ENCODE assay signal across 1 cellular context in the genomic region with DNA sequence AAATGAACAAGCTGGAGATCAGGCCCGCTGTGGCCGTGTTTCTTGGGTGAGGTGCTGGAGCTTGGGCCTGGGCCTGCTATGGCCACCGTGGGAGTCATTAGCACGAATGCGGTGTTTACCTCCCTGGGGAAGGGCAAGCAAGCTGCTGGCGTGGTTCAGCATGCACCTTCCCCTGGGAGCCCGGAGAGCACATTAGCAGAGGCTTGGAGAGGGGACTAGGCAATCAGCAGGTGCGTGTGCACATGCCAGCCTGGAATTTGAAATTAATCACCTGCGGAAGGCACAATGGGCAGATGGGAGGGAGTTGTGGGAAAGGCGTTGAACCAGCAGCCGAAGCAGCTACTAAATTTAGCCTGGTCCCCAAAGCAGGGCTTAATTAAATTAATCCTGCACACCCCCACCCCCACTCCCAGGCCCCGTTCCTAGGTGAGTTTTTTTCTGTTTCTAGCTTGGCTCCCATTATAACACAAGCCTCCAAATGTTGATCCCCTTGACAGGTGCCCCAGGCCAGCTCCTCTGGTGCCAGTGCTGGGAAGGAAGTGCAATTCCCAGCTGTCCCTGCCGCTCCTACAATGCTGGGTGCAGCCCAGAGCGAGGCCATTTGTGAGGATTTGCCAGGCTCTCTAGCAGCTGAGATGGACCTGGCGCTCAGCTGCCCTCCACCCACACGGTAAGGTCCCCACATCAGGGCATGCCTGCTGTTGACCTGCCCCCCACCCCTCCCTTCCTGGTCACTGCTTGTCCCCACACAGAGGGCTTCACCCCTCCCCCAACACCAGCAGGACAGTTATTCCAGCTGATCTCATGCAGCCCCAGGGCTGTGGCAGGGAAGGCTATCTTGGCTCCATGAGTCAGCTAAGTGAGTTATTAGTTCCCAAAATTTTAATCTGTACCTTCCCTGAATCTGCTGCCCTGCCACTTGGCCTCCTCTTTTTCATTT.
TF ChIP-seq lines count a peak whose summit lies in the region.

No MANE protein-coding gene starts in this region.

TF ChIP-seq in WTC11, 78 proteins besides CTCF, POLR2A, EP300 and RAD21 (continued from another document):
- TF ChIP-seq, protein P1, sequence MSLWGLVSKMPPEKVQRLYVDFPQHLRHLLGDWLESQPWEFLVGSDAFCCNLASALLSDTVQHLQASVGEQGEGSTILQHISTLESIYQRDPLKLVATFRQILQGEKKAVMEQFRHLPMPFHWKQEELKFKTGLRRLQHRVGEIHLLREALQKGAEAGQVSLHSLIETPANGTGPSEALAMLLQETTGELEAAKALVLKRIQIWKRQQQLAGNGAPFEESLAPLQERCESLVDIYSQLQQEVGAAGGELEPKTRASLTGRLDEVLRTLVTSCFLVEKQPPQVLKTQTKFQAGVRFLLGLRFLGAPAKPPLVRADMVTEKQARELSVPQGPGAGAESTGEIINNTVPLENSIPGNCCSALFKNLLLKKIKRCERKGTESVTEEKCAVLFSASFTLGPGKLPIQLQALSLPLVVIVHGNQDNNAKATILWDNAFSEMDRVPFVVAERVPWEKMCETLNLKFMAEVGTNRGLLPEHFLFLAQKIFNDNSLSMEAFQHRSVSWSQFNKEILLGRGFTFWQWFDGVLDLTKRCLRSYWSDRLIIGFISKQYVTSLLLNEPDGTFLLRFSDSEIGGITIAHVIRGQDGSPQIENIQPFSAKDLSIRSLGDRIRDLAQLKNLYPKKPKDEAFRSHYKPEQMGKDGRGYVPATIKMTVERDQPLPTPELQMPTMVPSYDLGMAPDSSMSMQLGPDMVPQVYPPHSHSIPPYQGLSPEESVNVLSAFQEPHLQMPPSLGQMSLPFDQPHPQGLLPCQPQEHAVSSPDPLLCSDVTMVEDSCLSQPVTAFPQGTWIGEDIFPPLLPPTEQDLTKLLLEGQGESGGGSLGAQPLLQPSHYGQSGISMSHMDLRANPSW (CRISPR knock-in tag; conservative IDR thresholded peaks at IDR 0.05; ENCODE audit: low read depth): no peak
- TF ChIP-seq, protein P2, sequence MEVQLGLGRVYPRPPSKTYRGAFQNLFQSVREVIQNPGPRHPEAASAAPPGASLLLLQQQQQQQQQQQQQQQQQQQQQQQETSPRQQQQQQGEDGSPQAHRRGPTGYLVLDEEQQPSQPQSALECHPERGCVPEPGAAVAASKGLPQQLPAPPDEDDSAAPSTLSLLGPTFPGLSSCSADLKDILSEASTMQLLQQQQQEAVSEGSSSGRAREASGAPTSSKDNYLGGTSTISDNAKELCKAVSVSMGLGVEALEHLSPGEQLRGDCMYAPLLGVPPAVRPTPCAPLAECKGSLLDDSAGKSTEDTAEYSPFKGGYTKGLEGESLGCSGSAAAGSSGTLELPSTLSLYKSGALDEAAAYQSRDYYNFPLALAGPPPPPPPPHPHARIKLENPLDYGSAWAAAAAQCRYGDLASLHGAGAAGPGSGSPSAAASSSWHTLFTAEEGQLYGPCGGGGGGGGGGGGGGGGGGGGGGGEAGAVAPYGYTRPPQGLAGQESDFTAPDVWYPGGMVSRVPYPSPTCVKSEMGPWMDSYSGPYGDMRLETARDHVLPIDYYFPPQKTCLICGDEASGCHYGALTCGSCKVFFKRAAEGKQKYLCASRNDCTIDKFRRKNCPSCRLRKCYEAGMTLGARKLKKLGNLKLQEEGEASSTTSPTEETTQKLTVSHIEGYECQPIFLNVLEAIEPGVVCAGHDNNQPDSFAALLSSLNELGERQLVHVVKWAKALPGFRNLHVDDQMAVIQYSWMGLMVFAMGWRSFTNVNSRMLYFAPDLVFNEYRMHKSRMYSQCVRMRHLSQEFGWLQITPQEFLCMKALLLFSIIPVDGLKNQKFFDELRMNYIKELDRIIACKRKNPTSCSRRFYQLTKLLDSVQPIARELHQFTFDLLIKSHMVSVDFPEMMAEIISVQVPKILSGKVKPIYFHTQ (CRISPR knock-in tag; IDR thresholded peaks at IDR 0.05): no peak
- TF ChIP-seq CBFB (CRISPR knock-in tag; IDR thresholded peaks at IDR 0.05; ENCODE audit: low read depth): no peak
- TF ChIP-seq GABPB1 (CRISPR knock-in tag; IDR thresholded peaks at IDR 0.05): no peak
- TF ChIP-seq FOXP1 (CRISPR knock-in tag; IDR thresholded peaks at IDR 0.05; ENCODE audit: borderline replicate concordance): no peak
- no peak for TF ChIP-seq TEAD4 (CRISPR knock-in tag; IDR thresholded peaks at IDR 0.05)
- no peak for TF ChIP-seq KAT7 (CRISPR knock-in tag; IDR thresholded peaks at IDR 0.05; ENCODE audit: borderline replicate concordance)
- no peak for TF ChIP-seq ZNF138 (CRISPR knock-in tag; conservative IDR thresholded peaks at IDR 0.05)
- TF ChIP-seq SP1 (CRISPR knock-in tag; conservative IDR thresholded peaks at IDR 0.05): no peak
- TF ChIP-seq, protein P3, sequence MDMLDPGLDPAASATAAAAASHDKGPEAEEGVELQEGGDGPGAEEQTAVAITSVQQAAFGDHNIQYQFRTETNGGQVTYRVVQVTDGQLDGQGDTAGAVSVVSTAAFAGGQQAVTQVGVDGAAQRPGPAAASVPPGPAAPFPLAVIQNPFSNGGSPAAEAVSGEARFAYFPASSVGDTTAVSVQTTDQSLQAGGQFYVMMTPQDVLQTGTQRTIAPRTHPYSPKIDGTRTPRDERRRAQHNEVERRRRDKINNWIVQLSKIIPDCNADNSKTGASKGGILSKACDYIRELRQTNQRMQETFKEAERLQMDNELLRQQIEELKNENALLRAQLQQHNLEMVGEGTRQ (CRISPR knock-in tag; IDR thresholded peaks at IDR 0.05): no peak
- TF ChIP-seq SOX15 (CRISPR knock-in tag; IDR thresholded peaks at IDR 0.05): no peak
- TF ChIP-seq TEAD1 (CRISPR knock-in tag; IDR thresholded peaks at IDR 0.05): no peak
- TF ChIP-seq, protein P4, sequence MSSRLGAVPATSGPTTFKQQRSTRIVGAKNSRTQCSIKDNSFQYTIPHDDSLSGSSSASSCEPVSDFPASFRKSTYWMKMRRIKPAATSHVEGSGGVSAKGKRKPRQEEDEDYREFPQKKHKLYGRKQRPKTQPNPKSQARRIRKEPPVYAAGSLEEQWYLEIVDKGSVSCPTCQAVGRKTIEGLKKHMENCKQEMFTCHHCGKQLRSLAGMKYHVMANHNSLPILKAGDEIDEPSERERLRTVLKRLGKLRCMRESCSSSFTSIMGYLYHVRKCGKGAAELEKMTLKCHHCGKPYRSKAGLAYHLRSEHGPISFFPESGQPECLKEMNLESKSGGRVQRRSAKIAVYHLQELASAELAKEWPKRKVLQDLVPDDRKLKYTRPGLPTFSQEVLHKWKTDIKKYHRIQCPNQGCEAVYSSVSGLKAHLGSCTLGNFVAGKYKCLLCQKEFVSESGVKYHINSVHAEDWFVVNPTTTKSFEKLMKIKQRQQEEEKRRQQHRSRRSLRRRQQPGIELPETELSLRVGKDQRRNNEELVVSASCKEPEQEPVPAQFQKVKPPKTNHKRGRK (CRISPR knock-in tag; IDR thresholded peaks at IDR 0.05; ENCODE audit: borderline replicate concordance): no peak
- TF ChIP-seq ESRRA (CRISPR knock-in tag; IDR thresholded peaks at IDR 0.05; ENCODE audit: borderline replicate concordance): no peak
- TF ChIP-seq, protein P5, sequence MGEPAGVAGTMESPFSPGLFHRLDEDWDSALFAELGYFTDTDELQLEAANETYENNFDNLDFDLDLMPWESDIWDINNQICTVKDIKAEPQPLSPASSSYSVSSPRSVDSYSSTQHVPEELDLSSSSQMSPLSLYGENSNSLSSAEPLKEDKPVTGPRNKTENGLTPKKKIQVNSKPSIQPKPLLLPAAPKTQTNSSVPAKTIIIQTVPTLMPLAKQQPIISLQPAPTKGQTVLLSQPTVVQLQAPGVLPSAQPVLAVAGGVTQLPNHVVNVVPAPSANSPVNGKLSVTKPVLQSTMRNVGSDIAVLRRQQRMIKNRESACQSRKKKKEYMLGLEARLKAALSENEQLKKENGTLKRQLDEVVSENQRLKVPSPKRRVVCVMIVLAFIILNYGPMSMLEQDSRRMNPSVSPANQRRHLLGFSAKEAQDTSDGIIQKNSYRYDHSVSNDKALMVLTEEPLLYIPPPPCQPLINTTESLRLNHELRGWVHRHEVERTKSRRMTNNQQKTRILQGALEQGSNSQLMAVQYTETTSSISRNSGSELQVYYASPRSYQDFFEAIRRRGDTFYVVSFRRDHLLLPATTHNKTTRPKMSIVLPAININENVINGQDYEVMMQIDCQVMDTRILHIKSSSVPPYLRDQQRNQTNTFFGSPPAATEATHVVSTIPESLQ (CRISPR knock-in tag; IDR thresholded peaks at IDR 0.05): no peak
TF ChIP-seq in WTC11: peak in this region for 0.
